In the genomic region with DNA sequence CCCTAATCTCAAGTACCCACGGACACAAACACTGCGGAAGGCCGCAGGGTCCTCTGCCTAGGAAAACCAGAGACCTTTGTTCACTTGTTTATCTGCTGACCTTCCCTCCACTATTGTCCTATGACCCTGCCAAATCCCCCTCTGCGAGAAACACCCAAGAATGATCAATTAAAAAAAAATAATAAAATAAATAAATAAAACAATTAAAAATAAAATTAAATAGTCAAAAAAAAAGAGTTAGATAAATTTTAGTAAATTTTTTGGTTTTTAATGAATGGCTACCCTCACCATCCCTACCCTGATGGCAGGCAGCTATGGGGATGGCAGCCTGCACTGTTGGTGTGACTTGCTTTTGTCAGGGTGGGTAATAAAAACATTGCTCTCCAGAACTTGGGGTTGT, we compare ENCODE assay signal across 12 cellular contexts. TPM values are rescaled to one million over a fixed set of nuclear protein-coding genes. Genes with fewer than 3 reads are reported as not detected.
A peak's percentile ranks its signal among the peaks of the same experiment; 100 is the strongest.
DNase-seq lines count a peak whose midpoint lies in the region; ATAC-seq and TF ChIP-seq lines count a peak whose summit lies in the region.
"Not testable (repeated sequence)": the region's sequence is repeated elsewhere in the genome, so short reads cannot be mapped to it uniquely, and the experiment has no call there.
"Had no signal": no experiment of that assay in that cellular context is flagged by ENCODE, and none has a peak within 500 bp of the region (broad histone marks: within the 10 kb centered on the region; RNA-seq: fewer than 3 reads in every experiment).

No MANE protein-coding gene starts in this region.

- H3K27ac Mint-ChIP-seq in WTC11, result not testable (repeated sequence)

- H3K27me3 Mint-ChIP-seq in WTC11 (ENCODE audit: low read depth), result peaks cover 39% of the 10 kb centered on the region

- CTCF ChIA-PET in WTC11 (lab: Charles Lee), result not testable (repeated sequence)

- not testable (repeated sequence) for TF ChIP-seq CTCF in WTC11 (IDR thresholded peaks at IDR 0.05)

- H3K4me1 Mint-ChIP-seq in WTC11, result not testable (repeated sequence)

- H3K4me3 Mint-ChIP-seq in WTC11, result not testable (repeated sequence)

- peaks cover 30% of the 10 kb centered on the region for H3K9me3 Mint-ChIP-seq in WTC11

- H3K36me3 Mint-ChIP-seq in WTC11, result not testable (repeated sequence)

- not testable (repeated sequence) for ATAC-seq in WTC11

- POLR2A ChIA-PET in WTC11 (lab: Charles Lee), result interaction anchor here (0.5 kb wide), 1 partner anchor 342 kb away, joined by 6 read pairs; no protein-coding TSS in a partner anchor

- DNase-seq in WTC11 (ENCODE audit: low spot score), result not testable (repeated sequence)

TF ChIP-seq in WTC11, 78 proteins besides CTCF, POLR2A, EP300 and RAD21:
- peak; percentile 92 for TF ChIP-seq HMGA2 (CRISPR knock-in tag; IDR thresholded peaks at IDR 0.05)

RNA-seq across cellular contexts. Expression of gene OR4D1, which starts 4.8 kb away (rescaled TPM):
- total RNA-seq in WTC11 (2021), result 0.17 to 0.41 TPM (median 0.39 TPM) in 3 replicates
- total RNA-seq: A172, A673, B cell, Caco-2, Calu3 had no signal

RNA-seq across cellular contexts. Expression of gene OR4D2, which starts 23.4 kb away (rescaled TPM):
- total RNA-seq in WTC11 (2021), result not detected in 3 replicates
- total RNA-seq: A172; A673; B cell; Caco-2; Calu3; CD4-positive, alpha-beta memory T cell; CD4-positive, alpha-beta T cell; CD4-positive, CD25-positive, alpha-beta regulatory T cell; CD8-positive, alpha-beta memory T cell; CD8-positive, alpha-beta T cell; Daoy had no signal

RNA-seq across cellular contexts. Expression of gene EPX, which starts 49.2 kb away (rescaled TPM):
- total RNA-seq in WTC11 (2021), result not detected in 3 replicates
- total RNA-seq: A172; A673; B cell; Caco-2; Calu3; CD4-positive, alpha-beta memory T cell; CD4-positive, alpha-beta T cell; CD4-positive, CD25-positive, alpha-beta regulatory T cell; CD8-positive, alpha-beta memory T cell; CD8-positive, alpha-beta T cell; Daoy had no signal
